ENCODE assay signal across 16 cellular contexts in genomic region chrX:136353519-136354095, GRCh38. TPM values are rescaled to one million over a fixed set of nuclear protein-coding genes. Genes with fewer than 3 reads are reported as not detected.
"Had no signal": no experiment of that assay in that cellular context is flagged by ENCODE, and none has a peak within 500 bp of the region (broad histone marks: within the 10 kb centered on the region; RNA-seq: fewer than 3 reads in every experiment).

No MANE protein-coding gene starts in this region.

- H3K79me2 ChIP-seq: hepatocyte had no signal

- H3K27ac ChIP-seq: ascending aorta, cardiac muscle cell, hepatocyte, tibial artery had no signal

- H3K9me3 ChIP-seq: ascending aorta, tibial artery had no signal

- ATAC-seq: activated CD8-positive, alpha-beta T cell treated with anti-CD3 and anti-CD28 coated beads for 36 hours; activated naive CD8-positive, alpha-beta T cell treated with anti-CD3 and anti-CD28 coated beads, Interleukin-2, amount 50 U/mL, for 24 hours; natural killer cell treated with Interleukin-12 subunit alpha and Interleukin-12 subunit beta and Interleukin-15 and Interleukin-18, amount 100 ng/mL, for 72 hours; right cardiac atrium; stimulated activated memory B cell treated with anti-CD40 and anti-IgM and Interleukin-4, amounts not matched to agents 10 μg/mL and 1 μg/mL and 100 μg/mL, for 72 hours had no signal

- DNase-seq: activated CD8-positive, alpha-beta memory T cell treated with anti-CD3 and anti-CD28 coated beads, Interleukin-2, amount 50 U/mL, for 48 hours; activated CD8-positive, alpha-beta T cell treated with anti-CD3 and anti-CD28 coated beads for 36 hours; activated naive CD4-positive, alpha-beta T cell; activated naive CD8-positive, alpha-beta T cell treated with anti-CD3 and anti-CD28 coated beads, Interleukin-2, amount 50 U/mL, for 24 hours; nucleus accumbens; right cardiac atrium; small intestine; tibial artery had no signal

- H3K4me3 Mint-ChIP-seq: activated CD8-positive, alpha-beta T cell treated with anti-CD3 and anti-CD28 coated beads for 36 hours; activated naive CD8-positive, alpha-beta T cell treated with anti-CD3 and anti-CD28 coated beads, Interleukin-2, amount 50 U/mL, for 24 hours; activated T-helper 1 cell treated with anti-CD3 and anti-CD28 coated beads, Interleukin-12 subunit alpha, Interleukin-12 subunit beta, Interleukin-2, Interleukin-4 antibody, amounts not matched to agents 30 ng/mL and 10 ng/mL and 1 ng/mL, durations not matched to agents 14 hours and 24 hours and 36 hours; memory B cell; natural killer cell treated with Interleukin-12 subunit alpha and Interleukin-12 subunit beta and Interleukin-15 and Interleukin-18, amount 100 ng/mL, for 72 hours; stimulated activated memory B cell treated with anti-CD40 and anti-IgM and Interleukin-4, amounts not matched to agents 10 μg/mL and 1 μg/mL and 100 μg/mL, for 72 hours had no signal

- H3K27me3 ChIP-seq: ascending aorta, cardiac muscle cell, hepatocyte, tibial artery had no signal

- H3K4me1 ChIP-seq: ascending aorta, tibial artery had no signal

- H3K36me3 Mint-ChIP-seq: memory B cell; natural killer cell treated with Interleukin-12 subunit alpha and Interleukin-12 subunit beta and Interleukin-15 and Interleukin-18, amount 100 ng/mL, for 72 hours; stimulated activated memory B cell treated with anti-CD40 and anti-IgM and Interleukin-4, amounts not matched to agents 10 μg/mL and 1 μg/mL and 100 μg/mL, for 72 hours had no signal

- H3K36me3 ChIP-seq: ascending aorta, cardiac muscle cell, tibial artery had no signal

- H3K4me3 ChIP-seq: ascending aorta, cardiac muscle cell, hepatocyte, tibial artery had no signal

- H3K9me3 Mint-ChIP-seq: activated CD8-positive, alpha-beta T cell treated with anti-CD3 and anti-CD28 coated beads for 36 hours; activated naive CD8-positive, alpha-beta T cell treated with anti-CD3 and anti-CD28 coated beads, Interleukin-2, amount 50 U/mL, for 24 hours; activated T-helper 1 cell treated with anti-CD3 and anti-CD28 coated beads, Interleukin-12 subunit alpha, Interleukin-12 subunit beta, Interleukin-2, Interleukin-4 antibody, amounts not matched to agents 30 ng/mL and 10 ng/mL and 1 ng/mL, durations not matched to agents 14 hours and 24 hours and 36 hours; memory B cell; natural killer cell treated with Interleukin-12 subunit alpha and Interleukin-12 subunit beta and Interleukin-15 and Interleukin-18, amount 100 ng/mL, for 72 hours; stimulated activated memory B cell treated with anti-CD40 and anti-IgM and Interleukin-4, amounts not matched to agents 10 μg/mL and 1 μg/mL and 100 μg/mL, for 72 hours had no signal

- H3K4me2 ChIP-seq: hepatocyte had no signal

- H3K4me1 Mint-ChIP-seq: activated naive CD8-positive, alpha-beta T cell treated with anti-CD3 and anti-CD28 coated beads, Interleukin-2, amount 50 U/mL, for 24 hours; memory B cell; stimulated activated memory B cell treated with anti-CD40 and anti-IgM and Interleukin-4, amounts not matched to agents 10 μg/mL and 1 μg/mL and 100 μg/mL, for 72 hours had no signal

- H3K27me3 Mint-ChIP-seq: stimulated activated memory B cell treated with anti-CD40 and anti-IgM and Interleukin-4, amounts not matched to agents 10 μg/mL and 1 μg/mL and 100 μg/mL, for 72 hours had no signal

- H3K27ac Mint-ChIP-seq: activated CD8-positive, alpha-beta T cell treated with anti-CD3 and anti-CD28 coated beads for 36 hours; activated naive CD8-positive, alpha-beta T cell treated with anti-CD3 and anti-CD28 coated beads, Interleukin-2, amount 50 U/mL, for 24 hours; activated T-helper 1 cell treated with anti-CD3 and anti-CD28 coated beads, Interleukin-12 subunit alpha, Interleukin-12 subunit beta, Interleukin-2, Interleukin-4 antibody, amounts not matched to agents 30 ng/mL and 10 ng/mL and 1 ng/mL, durations not matched to agents 14 hours and 24 hours and 36 hours; memory B cell; natural killer cell treated with Interleukin-12 subunit alpha and Interleukin-12 subunit beta and Interleukin-15 and Interleukin-18, amount 100 ng/mL, for 72 hours; stimulated activated memory B cell treated with anti-CD40 and anti-IgM and Interleukin-4, amounts not matched to agents 10 μg/mL and 1 μg/mL and 100 μg/mL, for 72 hours had no signal

- H2AFZ ChIP-seq: hepatocyte had no signal

RNA-seq across cellular contexts. Expression of gene ADGRG4, which starts 52.8 kb away (rescaled TPM):
- total RNA-seq: activated CD8-positive, alpha-beta T cell treated with anti-CD3 and anti-CD28 coated beads for 36 hours; activated T-helper 1 cell treated with anti-CD3 and anti-CD28 coated beads, Interleukin-12 subunit alpha, Interleukin-12 subunit beta, Interleukin-2, Interleukin-4 antibody, amounts not matched to agents 30 ng/mL and 10 ng/mL and 1 ng/mL, durations not matched to agents 14 hours and 24 hours and 36 hours; cardiac muscle cell; fibroblast of lung; natural killer cell treated with Interleukin-12 subunit alpha and Interleukin-12 subunit beta and Interleukin-15 and Interleukin-18, amount 100 ng/mL, for 72 hours; right cardiac atrium had no signal
- polyA plus RNA-seq: cardiac muscle cell, hepatocyte, right cardiac atrium had no signal
